Comparison of ENCODE assay signal across 8 cellular contexts in the genomic region with DNA sequence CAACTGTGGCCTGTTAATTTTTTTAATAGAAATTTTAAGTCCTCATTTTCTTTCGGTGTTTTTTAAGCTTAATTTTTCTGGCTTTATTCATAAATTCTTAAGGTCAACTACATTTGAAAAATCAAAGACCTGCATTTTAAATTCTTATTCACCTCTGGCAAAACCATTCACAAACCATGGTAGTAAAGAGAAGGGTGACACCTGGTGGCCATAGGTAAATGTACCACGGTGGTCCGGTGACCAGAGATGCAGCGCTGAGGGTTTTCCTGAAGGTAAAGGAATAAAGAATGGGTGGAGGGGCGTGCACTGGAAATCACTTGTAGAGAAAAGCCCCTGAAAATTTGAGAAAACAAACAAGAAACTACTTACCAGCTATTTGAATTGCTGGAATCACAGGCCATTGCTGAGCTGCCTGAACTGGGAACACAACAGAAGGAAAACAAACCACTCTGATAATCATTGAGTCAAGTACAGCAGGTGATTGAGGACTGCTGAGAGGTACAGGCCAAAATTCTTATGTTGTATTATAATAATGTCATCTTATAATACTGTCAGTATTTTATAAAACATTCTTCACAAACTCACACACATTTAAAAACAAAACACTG. TPM values are rescaled to one million over a fixed set of nuclear protein-coding genes. Genes with fewer than 3 reads are reported as not detected.
DNase-seq lines count a peak whose midpoint lies in the region; ATAC-seq, FAIRE-seq and TF ChIP-seq lines count a peak whose summit lies in the region.

No MANE protein-coding gene starts in this region.

- POLR2A ChIA-PET in CD8-positive, alpha-beta memory T cell (lab: Charles Lee) = interaction anchor here (0.9 to 1.0 kb wide), 4 partner anchors 9 to 65 kb away, joined by 3 to 4 read pairs (median 3); a partner anchor contains a TSS
- POLR2A ChIA-PET in HEK293 (lab: Yijun Ruan, JAX) = no interaction called here

- peak; percentile 71 to 76 for ATAC-seq in stimulated activated naive B cell treated with anti-CD40 and anti-IgM and Interleukin-4, amounts not matched to agents 10 μg/mL and 1 μg/mL and 100 μg/mL, for 72 hours (replicated peaks)

- H3K9me3 ChIP-seq in CD8-positive, alpha-beta memory T cell (ENCODE audit: low read length) = no peaks in the 10 kb centered on the region
- H3K9me3 ChIP-seq in HEK293 (ENCODE audit: control insufficient read depth, insufficient read depth, low read depth, low read length) = no peaks in the 10 kb centered on the region

- no peaks in the 10 kb centered on the region for H3K36me3 ChIP-seq in CD8-positive, alpha-beta memory T cell (ENCODE audit: insufficient read depth, low read length)
- H3K36me3 ChIP-seq in HEK293 (ENCODE audit: control insufficient read depth in 2 of 2, insufficient read depth in 1 of 2, low read length in 2 of 2) = no peaks in the 10 kb centered on the region

- peak; percentile 86 for FAIRE-seq in endometrium (lab: Jason Lieb, UNC)

- TF ChIP-seq CTCF in HEK293 (tag by site-specific recombination; IDR thresholded peaks at IDR 0.05) = no peak

- peak overlapping the region in 1 of 8 donors; percentile 50 for H3K27ac Mint-ChIP-seq in CD8-positive, alpha-beta memory T cell
- no peak overlapping the region for H3K27ac Mint-ChIP-seq in stimulated activated naive B cell treated with anti-CD40 and anti-IgM and Interleukin-4, amounts not matched to agents 10 μg/mL and 1 μg/mL and 100 μg/mL, for 72 hours

- H3K36me3 Mint-ChIP-seq in CD8-positive, alpha-beta memory T cell = peaks cover 0 to 3% (median 0%) of the 10 kb centered on the region in 3 donors
- H3K36me3 Mint-ChIP-seq in stimulated activated naive B cell treated with anti-CD40 and anti-IgM and Interleukin-4, amounts not matched to agents 10 μg/mL and 1 μg/mL and 100 μg/mL, for 72 hours = peaks cover 0 to 3% of the 10 kb centered on the region in 2 donors

- H3K4me3 ChIP-seq in CD8-positive, alpha-beta memory T cell (ENCODE audit: low read length) = no peak overlapping the region
- H3K4me3 ChIP-seq in HEK293 (ENCODE audit: low read depth, low read length) = no peak overlapping the region

- peaks cover 1 to 5% (median 4%) of the 10 kb centered on the region in 3 donors for H3K4me1 Mint-ChIP-seq in CD8-positive, alpha-beta memory T cell
- peaks cover 17 to 23% of the 10 kb centered on the region in 2 donors for H3K4me1 Mint-ChIP-seq in stimulated activated naive B cell treated with anti-CD40 and anti-IgM and Interleukin-4, amounts not matched to agents 10 μg/mL and 1 μg/mL and 100 μg/mL, for 72 hours

- H3K27me3 ChIP-seq in CD8-positive, alpha-beta memory T cell (ENCODE audit: insufficient read depth, low read length, poor library complexity, severe bottlenecking) = no peaks in the 10 kb centered on the region

- H3K4me1 ChIP-seq in CD8-positive, alpha-beta memory T cell (ENCODE audit: insufficient read depth, low read length) = no peaks in the 10 kb centered on the region
- H3K4me1 ChIP-seq in HEK293 (ENCODE audit: control insufficient read depth, insufficient read depth, low read length) = no peaks in the 10 kb centered on the region

- H3K4me3 Mint-ChIP-seq in CD8-positive, alpha-beta memory T cell = peak overlapping the region in 1 of 7 donors; percentile 14
- H3K4me3 Mint-ChIP-seq in stimulated activated naive B cell treated with anti-CD40 and anti-IgM and Interleukin-4, amounts not matched to agents 10 μg/mL and 1 μg/mL and 100 μg/mL, for 72 hours = peak overlapping the region in 1 of 2 donors; percentile 16

- CTCF ChIA-PET in CD8-positive, alpha-beta memory T cell (lab: Charles Lee) = interaction anchor here (0.6 to 15.3 kb wide), 23 partner anchors 8 to 175 kb away, joined by 3 to 375 read pairs (median 4); a partner anchor contains a TSS
- CTCF ChIA-PET in HEK293 (lab: Yijun Ruan, JAX) = interaction anchor here (0.6 to 20.5 kb wide), 29 partner anchors 10 to 1493 kb away, joined by 3 to 724 read pairs (median 4); a partner anchor contains a TSS

- peak; percentile 42 to 74 (median 59) for DNase-seq in CD8-positive, alpha-beta memory T cell
- DNase-seq in NCI-H774 (lab: John Stamatoyannopoulos, UW) (peak; percentile 67), mucosa of gallbladder (ENCODE audit: low spot score) (peak; percentile 62), occipital lobe (lab: John Stamatoyannopoulos, UW) (no peak)
- DNase-seq in activated CD8-positive, alpha-beta memory T cell treated with anti-CD3 and anti-CD28 coated beads for 1 hour (ENCODE audit: extremely low read depth in 1 of 2, low read depth in 1 of 2) = peak; percentile 27 to 38
- peak; percentile 39 for DNase-seq in stimulated activated naive B cell treated with anti-CD40 and anti-IgM and Interleukin-4, amounts not matched to agents 10 μg/mL and 1 μg/mL and 100 μg/mL, for 72 hours

- no peaks in the 10 kb centered on the region for H3K9me3 Mint-ChIP-seq in CD8-positive, alpha-beta memory T cell
- peaks cover 5 to 6% of the 10 kb centered on the region in 2 donors for H3K9me3 Mint-ChIP-seq in stimulated activated naive B cell treated with anti-CD40 and anti-IgM and Interleukin-4, amounts not matched to agents 10 μg/mL and 1 μg/mL and 100 μg/mL, for 72 hours

- H3K27ac ChIP-seq in CD8-positive, alpha-beta memory T cell (ENCODE audit: low read depth, low read length) = no peak overlapping the region
- no peak overlapping the region for H3K27ac ChIP-seq in HEK293 (ENCODE audit: extremely low read depth, low read depth, low read length)

- peaks cover 0 to 2% of the 10 kb centered on the region in 2 donors for H3K27me3 Mint-ChIP-seq in CD8-positive, alpha-beta memory T cell
- no peaks in the 10 kb centered on the region for H3K27me3 Mint-ChIP-seq in stimulated activated naive B cell treated with anti-CD40 and anti-IgM and Interleukin-4, amounts not matched to agents 10 μg/mL and 1 μg/mL and 100 μg/mL, for 72 hours

TF ChIP-seq in HEK293, 187 proteins besides CTCF, POLR2A, EP300 and RAD21 (continues in another document):
- TF ChIP-seq ZNF660 (tag by site-specific recombination; IDR thresholded peaks at IDR 0.05) (0 out of 2 replicates have a peak, but pooled peaks have one; percentile 40), REPIN1 (tag by site-specific recombination; IDR thresholded peaks at IDR 0.05; ENCODE audit: low read depth) (no peak), BCL11A (tag by site-specific recombination; IDR thresholded peaks at IDR 0.05; ENCODE audit: low read depth) (no peak), ZSCAN23 (tag by site-specific recombination; IDR thresholded peaks at IDR 0.05) (no peak), WT1 (tag by site-specific recombination; IDR thresholded peaks at IDR 0.05) (no peak), ZNF654 (tag by site-specific recombination; IDR thresholded peaks at IDR 0.05; ENCODE audit: low read depth) (peak; percentile 73), TCF7L2 (IDR thresholded peaks at IDR 0.05; ENCODE audit: borderline replicate concordance, low read depth, low read length) (no peak), ZNF239 (tag by site-specific recombination; IDR thresholded peaks at IDR 0.05) (no peak), ZNF658 (tag by site-specific recombination; IDR thresholded peaks at IDR 0.05) (no peak), ZNF521 (tag by site-specific recombination; IDR thresholded peaks at IDR 0.05) (no peak), ZNF2 (tag by site-specific recombination; IDR thresholded peaks at IDR 0.05) (no peak)
- TF ChIP-seq, protein P1, sequence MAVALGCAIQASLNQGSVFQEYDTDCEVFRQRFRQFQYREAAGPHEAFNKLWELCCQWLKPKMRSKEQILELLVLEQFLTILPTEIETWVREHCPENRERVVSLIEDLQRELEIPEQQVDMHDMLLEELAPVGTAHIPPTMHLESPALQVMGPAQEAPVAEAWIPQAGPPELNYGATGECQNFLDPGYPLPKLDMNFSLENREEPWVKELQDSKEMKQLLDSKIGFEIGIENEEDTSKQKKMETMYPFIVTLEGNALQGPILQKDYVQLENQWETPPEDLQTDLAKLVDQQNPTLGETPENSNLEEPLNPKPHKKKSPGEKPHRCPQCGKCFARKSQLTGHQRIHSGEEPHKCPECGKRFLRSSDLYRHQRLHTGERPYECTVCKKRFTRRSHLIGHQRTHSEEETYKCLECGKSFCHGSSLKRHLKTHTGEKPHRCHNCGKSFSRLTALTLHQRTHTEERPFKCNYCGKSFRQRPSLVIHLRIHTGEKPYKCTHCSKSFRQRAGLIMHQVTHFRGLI (tag by site-specific recombination; IDR thresholded peaks at IDR 0.05) = no peak
- TF ChIP-seq, protein P2, sequence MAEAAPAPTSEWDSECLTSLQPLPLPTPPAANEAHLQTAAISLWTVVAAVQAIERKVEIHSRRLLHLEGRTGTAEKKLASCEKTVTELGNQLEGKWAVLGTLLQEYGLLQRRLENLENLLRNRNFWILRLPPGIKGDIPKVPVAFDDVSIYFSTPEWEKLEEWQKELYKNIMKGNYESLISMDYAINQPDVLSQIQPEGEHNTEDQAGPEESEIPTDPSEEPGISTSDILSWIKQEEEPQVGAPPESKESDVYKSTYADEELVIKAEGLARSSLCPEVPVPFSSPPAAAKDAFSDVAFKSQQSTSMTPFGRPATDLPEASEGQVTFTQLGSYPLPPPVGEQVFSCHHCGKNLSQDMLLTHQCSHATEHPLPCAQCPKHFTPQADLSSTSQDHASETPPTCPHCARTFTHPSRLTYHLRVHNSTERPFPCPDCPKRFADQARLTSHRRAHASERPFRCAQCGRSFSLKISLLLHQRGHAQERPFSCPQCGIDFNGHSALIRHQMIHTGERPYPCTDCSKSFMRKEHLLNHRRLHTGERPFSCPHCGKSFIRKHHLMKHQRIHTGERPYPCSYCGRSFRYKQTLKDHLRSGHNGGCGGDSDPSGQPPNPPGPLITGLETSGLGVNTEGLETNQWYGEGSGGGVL (tag by site-specific recombination; IDR thresholded peaks at IDR 0.05) = no peak

RNA-seq across cellular contexts. Expression of a gene that starts 10.1 kb away (rescaled TPM):
- total RNA-seq in CD8-positive, alpha-beta memory T cell = 1 to 10 TPM in 1 of 2 experiments, under 1 TPM in 1; 0.37 to 1.1 TPM
- polyA plus RNA-seq in CD8-positive, alpha-beta memory T cell = 4.8 TPM
- total RNA-seq in mucosa of gallbladder = 19.1 TPM
- total RNA-seq in occipital lobe = 1.1 TPM
